9 cellular contexts compared by ENCODE assay signal in the genomic region with DNA sequence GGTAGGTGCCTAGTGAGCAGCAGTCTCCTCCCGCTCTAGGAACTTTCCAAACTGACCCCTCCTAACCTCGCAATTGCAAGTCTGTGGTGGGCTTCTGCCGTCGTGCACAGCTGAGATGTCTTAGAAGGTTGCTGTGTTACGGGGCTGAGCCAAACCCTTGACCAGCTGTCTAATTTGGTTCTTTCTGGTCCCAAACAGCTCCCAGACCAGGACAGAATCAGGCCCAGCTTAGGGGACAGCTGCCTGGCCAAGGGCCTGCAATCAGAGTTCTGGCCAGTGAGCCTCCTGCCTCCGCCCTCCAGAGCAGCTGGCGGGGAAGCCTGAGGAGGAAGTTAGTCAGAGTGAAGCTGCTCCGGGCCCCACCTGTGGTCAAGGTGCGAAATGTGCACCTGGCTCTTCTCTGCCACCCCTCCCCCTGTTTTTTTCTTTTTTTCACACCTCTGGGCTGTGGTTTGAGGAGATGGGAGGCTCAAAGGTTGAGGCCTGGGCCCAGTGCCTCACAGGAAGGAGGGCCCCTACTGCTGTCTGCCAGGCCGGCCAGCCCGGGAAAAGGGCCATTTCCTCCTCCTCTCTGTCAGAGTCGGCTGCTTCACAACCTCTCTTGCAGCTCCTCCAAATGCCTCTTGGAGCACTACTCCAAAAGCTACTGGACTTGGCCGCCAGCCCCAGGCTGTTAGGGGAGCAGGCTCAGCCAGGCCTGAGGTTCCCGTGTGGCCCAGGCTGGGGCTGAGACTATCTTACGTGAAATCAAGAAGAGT. TPM values are rescaled to one million over a fixed set of nuclear protein-coding genes. Genes with fewer than 3 reads are reported as not detected.
DNase-seq lines count a peak whose midpoint lies in the region; ATAC-seq and TF ChIP-seq lines count a peak whose summit lies in the region.
"Had no signal": no experiment of that assay in that cellular context is flagged by ENCODE, and none has a peak within 500 bp of the region (broad histone marks: within the 10 kb centered on the region; RNA-seq: fewer than 3 reads in every experiment).

No MANE protein-coding gene starts in this region.

- intact Hi-C loops in activated CD4-positive, alpha-beta T cell treated with anti-CD3 and anti-CD28 coated beads for 36 hours (cut with DNase I, micrococcal nuclease), result loop anchor here (1.0 kb wide), 3 partner anchors 15 to 90 kb away; no protein-coding TSS in a partner anchor
- intact Hi-C loops in left lung (cut with DNase I), result no loop called here

- CTCF ChIA-PET in activated CD4-positive, alpha-beta T cell treated with anti-CD3 and anti-CD28 coated beads for 36 hours (lab: Charles Lee), result interaction anchor here (1.0 to 1.2 kb wide), 2 partner anchors 91 to 222 kb away, joined by 3 to 5 read pairs; no protein-coding TSS in a partner anchor

- H3K9me3 ChIP-seq in left lung, result no peaks in the 10 kb centered on the region

- peak overlapping the region; percentile 60 to 62 for H3K27ac ChIP-seq in left lung
- H3K27ac ChIP-seq: VCaP had no signal

- H3K36me3 Mint-ChIP-seq in activated CD4-positive, alpha-beta T cell treated with anti-CD3 and anti-CD28 coated beads for 36 hours (ENCODE audit: low read depth), result peaks cover 7% of the 10 kb centered on the region

- peak overlapping the region; percentile 94 for H3K27ac Mint-ChIP-seq in activated CD4-positive, alpha-beta T cell treated with anti-CD3 and anti-CD28 coated beads for 36 hours

- peak; percentile 41 for DNase-seq in Daoy (ENCODE audit: low read depth)
- peak; percentile 24 for DNase-seq in LHCN-M2 (ENCODE audit: low read depth)
- DNase-seq in activated CD4-positive, alpha-beta T cell treated with anti-CD3 and anti-CD28 coated beads for 36 hours, result peak; percentile 83
- peak; percentile 85 for DNase-seq in cerebellar cortex (ENCODE audit: low spot score)
- DNase-seq in left lung, result peak; percentile 80
- peak; percentile 13 to 29 (median 21) for DNase-seq in stimulated activated CD4-positive, alpha-beta T cell treated with anti-CD3 and anti-CD28 coated beads, TNF-alpha, amount 100 ng/mL, for 4 hours (ENCODE audit: low read depth in 3 of 3)
- DNase-seq in NCI-H2171 treated with DMSO at 0.1 percent for 48 hours (lab: John Stamatoyannopoulos, UW), result no peak

- TF ChIP-seq CTCF in left lung (IDR thresholded peaks at IDR 0.05), result peak in 1 of 2 donors; percentile 29

- H3K36me3 ChIP-seq in left lung, result no peaks in the 10 kb centered on the region

- H3K27me3 ChIP-seq in left lung, result no peaks in the 10 kb centered on the region

- H3K9me3 Mint-ChIP-seq in activated CD4-positive, alpha-beta T cell treated with anti-CD3 and anti-CD28 coated beads for 36 hours (ENCODE audit: low read depth), result no peaks in the 10 kb centered on the region

- ATAC-seq in GM21576 (IDR thresholded peaks at IDR 0.05; ENCODE audit: unreplicated experiment) (peak; percentile 45), left lung (peak; percentile 81)
- peak; percentile 53 for ATAC-seq in activated CD4-positive, alpha-beta T cell treated with anti-CD3 and anti-CD28 coated beads for 36 hours

- peaks cover 7 to 19% of the 10 kb centered on the region in 2 donors for H3K4me1 ChIP-seq in left lung

- no peak overlapping the region for H3K4me3 ChIP-seq in left lung

- peak overlapping the region; percentile 49 for H3K4me3 Mint-ChIP-seq in activated CD4-positive, alpha-beta T cell treated with anti-CD3 and anti-CD28 coated beads for 36 hours

- peaks cover 59% of the 10 kb centered on the region for H3K4me1 Mint-ChIP-seq in activated CD4-positive, alpha-beta T cell treated with anti-CD3 and anti-CD28 coated beads for 36 hours

- no peaks in the 10 kb centered on the region for H3K27me3 Mint-ChIP-seq in activated CD4-positive, alpha-beta T cell treated with anti-CD3 and anti-CD28 coated beads for 36 hours

- POLR2A ChIA-PET in activated CD4-positive, alpha-beta T cell treated with anti-CD3 and anti-CD28 coated beads for 36 hours (lab: Charles Lee), result interaction anchor here (0.9 kb wide), 1 partner anchor 339 kb away, joined by 3 read pairs; a partner anchor contains a TSS

RNA-seq across cellular contexts. Expression of a gene that starts 4.2 kb away (rescaled TPM):
- not detected in 2 replicates for total RNA-seq in Daoy (2014; rRNA removed; shearing (Covaris generic))
- not detected in 2 replicates for total RNA-seq in LHCN-M2 (2014; rRNA removed)
- not detected for polyA plus RNA-seq in LHCN-M2 (2012)
- 10 to 100 TPM; 17.5 to 20.1 TPM for total RNA-seq in activated CD4-positive, alpha-beta T cell treated with anti-CD3 and anti-CD28 coated beads for 36 hours
- 1 to 10 TPM in 1 of 2 donors, under 1 TPM in 1; 0.50 to 1.7 TPM for total RNA-seq in left lung

RNA-seq across cellular contexts. Expression of a gene that starts 44.3 kb away (rescaled TPM):
- total RNA-seq in Daoy (2014; rRNA removed; shearing (Covaris generic)), result 0.03 and 0.29 TPM in 2 replicates
- 2.1 and 2.2 TPM in 2 replicates for total RNA-seq in LHCN-M2 (2014; rRNA removed)
- polyA plus RNA-seq in LHCN-M2 (2012), result 0.44 TPM
- 1 to 10 TPM; 3.1 to 3.5 TPM for total RNA-seq in activated CD4-positive, alpha-beta T cell treated with anti-CD3 and anti-CD28 coated beads for 36 hours
- 1 to 10 TPM in 1 of 2 donors, under 1 TPM in 1; 0.64 to 3.2 TPM for total RNA-seq in left lung

Comparison
In these comparisons a context has a peak if more than half of its experiments do, and no peak if none do; other contexts are left out.
1. RNA of a gene that starts 4.2 kb away (total RNA-seq): 17.5 to 20.1 TPM in activated CD4-positive, alpha-beta T cell treated with anti-CD3 and anti-CD28 coated beads for 36 hours; 0.50 to 1.7 TPM in left lung, not detected in Daoy and not detected in LHCN-M2; every median in the first group is over 4 times any median in the second.
2. intact Hi-C loops: an anchor here in activated CD4-positive, alpha-beta T cell treated with anti-CD3 and anti-CD28 coated beads for 36 hours (1.0 kb wide); none called in left lung.
3. Peak in every context shown above with its lines, with median percentiles within 50 percentile points of each other: ATAC-seq.